ENCODE assay signal across 19 cellular contexts in genomic region chr6:136539967-136540366, GRCh38.
"Had no signal": no experiment of that assay in that cellular context is flagged by ENCODE, and none has a peak within 500 bp of the region (broad histone marks: within the 10 kb centered on the region; RNA-seq: fewer than 3 reads in every experiment).

No MANE protein-coding gene starts in this region.

- H3K27ac Mint-ChIP-seq: activated CD8-positive, alpha-beta memory T cell treated with anti-CD3 and anti-CD28 coated beads, Interleukin-2, amount 10 ng/mL, durations not matched to agents 7 days and 5 days; activated naive CD8-positive, alpha-beta T cell; activated T-cell treated with anti-CD3 and anti-CD28 coated beads, Interleukin-2, amount 50 U/mL, for 24 hours; immature natural killer cell; naive thymus-derived CD8-positive, alpha-beta T cell; T-helper 2 cell treated with Interferon-gamma antibody and Interleukin-4, amounts not matched to agents 5 μg/mL and 100 μg/mL, for 36 hours had no signal

- H3K27ac ChIP-seq: sigmoid colon, upper lobe of right lung had no signal

- H3K9me3 ChIP-seq: sigmoid colon, upper lobe of right lung had no signal

- H3K4me3 Mint-ChIP-seq: activated CD8-positive, alpha-beta memory T cell treated with anti-CD3 and anti-CD28 coated beads, Interleukin-2, amount 10 ng/mL, durations not matched to agents 7 days and 5 days; activated naive CD8-positive, alpha-beta T cell; activated T-cell treated with anti-CD3 and anti-CD28 coated beads, Interleukin-2, amount 50 U/mL, for 24 hours; immature natural killer cell; naive thymus-derived CD8-positive, alpha-beta T cell; T-helper 2 cell treated with Interferon-gamma antibody and Interleukin-4, amounts not matched to agents 5 μg/mL and 100 μg/mL, for 36 hours had no signal

- DNase-seq: activated CD4-positive, alpha-beta T cell treated with anti-CD3 and anti-CD28 coated beads, Interleukin-2, amount 50 U/mL, for 48 hours; activated CD4-positive, CD25-positive, alpha-beta regulatory T cell treated with anti-CD3 and anti-CD28 coated beads, Interleukin-2, amount 50 U/mL, for 72 hours; activated CD8-positive, alpha-beta memory T cell treated with anti-CD3 and anti-CD28 coated beads, Interleukin-2, amount 10 ng/mL, durations not matched to agents 7 days and 5 days; activated effector memory CD4-positive, alpha-beta T cell treated with anti-CD3 and anti-CD28 coated beads, Interleukin-2, amount 50 U/mL, for 16 hours; activated T-cell treated with anti-CD3 and anti-CD28 coated beads, Interleukin-2, amount 50 U/mL, for 24 hours; amygdala; dorsolateral prefrontal cortex; hypothalamus; immature natural killer cell; left colon; mammary epithelial cell; naive thymus-derived CD8-positive, alpha-beta T cell; nucleus accumbens; sigmoid colon; stimulated activated CD4-positive, alpha-beta T cell treated with anti-CD3 and anti-CD28 coated beads, Interleukin-12 subunit alpha, Interleukin-12 subunit beta, amount 100 ng/mL, for 4 hours; stimulated activated naive CD8-positive, alpha-beta T cell treated with anti-CD3 and anti-CD28 coated beads, Interleukin-15, Interleukin-2, amounts not matched to agents 100 U/mL and 50 U/mL, for 24 hours; upper lobe of right lung had no signal

- H3K27me3 ChIP-seq: dorsolateral prefrontal cortex, sigmoid colon, upper lobe of right lung had no signal

- H3K36me3 Mint-ChIP-seq: activated CD8-positive, alpha-beta memory T cell treated with anti-CD3 and anti-CD28 coated beads, Interleukin-2, amount 10 ng/mL, durations not matched to agents 7 days and 5 days; activated naive CD8-positive, alpha-beta T cell; naive thymus-derived CD8-positive, alpha-beta T cell had no signal

- H3K9me3 Mint-ChIP-seq: activated T-cell treated with anti-CD3 and anti-CD28 coated beads, Interleukin-2, amount 50 U/mL, for 24 hours; immature natural killer cell had no signal

- H3K4me1 Mint-ChIP-seq: naive thymus-derived CD8-positive, alpha-beta T cell had no signal

- ATAC-seq: activated CD8-positive, alpha-beta memory T cell treated with anti-CD3 and anti-CD28 coated beads, Interleukin-2, amount 10 ng/mL, durations not matched to agents 7 days and 5 days; left colon; naive thymus-derived CD8-positive, alpha-beta T cell; stimulated activated naive CD8-positive, alpha-beta T cell treated with anti-CD3 and anti-CD28 coated beads, Interleukin-15, Interleukin-2, amounts not matched to agents 100 U/mL and 50 U/mL, for 24 hours; upper lobe of right lung had no signal

- H3K4me3 ChIP-seq: dorsolateral prefrontal cortex, sigmoid colon, upper lobe of right lung had no signal

- H3K36me3 ChIP-seq: sigmoid colon, upper lobe of right lung had no signal

- H3K4me1 ChIP-seq: sigmoid colon, upper lobe of right lung had no signal
